ENCODE assay signal across 10 cellular contexts in genomic region chr5:119360905-119361605, GRCh38. TPM values are rescaled to one million over a fixed set of nuclear protein-coding genes. Genes with fewer than 3 reads are reported as not detected.
A peak's percentile ranks its signal among the peaks of the same experiment; 100 is the strongest.
DNase-seq lines count a peak whose midpoint lies in the region; ATAC-seq and TF ChIP-seq lines count a peak whose summit lies in the region.
"Had no signal": no experiment of that assay in that cellular context is flagged by ENCODE, and none has a peak within 500 bp of the region (broad histone marks: within the 10 kb centered on the region; RNA-seq: fewer than 3 reads in every experiment).

No MANE protein-coding gene starts in this region.

- H3K36me3 Mint-ChIP-seq in CD4-positive, CD25-positive, alpha-beta regulatory T cell: peaks cover 31% of the 10 kb centered on the region
- peaks cover 0 to 44% (median 39%) of the 10 kb centered on the region in 5 donors for H3K36me3 Mint-ChIP-seq in naive thymus-derived CD4-positive, alpha-beta T cell

- CTCF ChIA-PET in naive thymus-derived CD4-positive, alpha-beta T cell (lab: Charles Lee): interaction anchor here (0.5 to 2.8 kb wide), 7 partner anchors 8 to 121 kb away, joined by 3 to 10 read pairs (median 3); no protein-coding TSS in a partner anchor

- H3K36me3 ChIP-seq in CD4-positive, CD25-positive, alpha-beta regulatory T cell (ENCODE audit: control insufficient read depth, insufficient read depth, low read length): peaks cover 13% of the 10 kb centered on the region
- H3K36me3 ChIP-seq in breast epithelium: no peaks in the 10 kb centered on the region
- peaks cover 0 to 5% (median 0%) of the 10 kb centered on the region in 3 experiments for H3K36me3 ChIP-seq in naive thymus-derived CD4-positive, alpha-beta T cell (ENCODE audit: control insufficient read depth in 2 of 3, insufficient read depth in 3 of 3, low read length in 3 of 3)

- no peaks in the 10 kb centered on the region for H3K27me3 ChIP-seq in CD4-positive, CD25-positive, alpha-beta regulatory T cell (ENCODE audit: control insufficient read depth, insufficient read depth, low read length)
- no peaks in the 10 kb centered on the region for H3K27me3 ChIP-seq in breast epithelium
- H3K27me3 ChIP-seq in naive thymus-derived CD4-positive, alpha-beta T cell (ENCODE audit: control insufficient read depth in 2 of 2, insufficient read depth in 2 of 2, low read length in 2 of 2): no peaks in the 10 kb centered on the region

- H3K27ac ChIP-seq in CD4-positive, CD25-positive, alpha-beta regulatory T cell (ENCODE audit: insufficient read depth, low read length, poor library complexity, severe bottlenecking): peak overlapping the region; percentile 52
- H3K27ac ChIP-seq in breast epithelium: peak overlapping the region; percentile 27 to 61
- H3K27ac ChIP-seq in naive thymus-derived CD4-positive, alpha-beta T cell (ENCODE audit: low read depth, low read length): peak overlapping the region; percentile 55
- H3K27ac ChIP-seq: dorsolateral prefrontal cortex had no signal

- DNase-seq in CD4-positive, CD25-positive, alpha-beta regulatory T cell: no peak
- DNase-seq in breast epithelium (ENCODE audit: low spot score in 2 of 2) (no peak), amygdala (lab: John Stamatoyannopoulos, UW) (no peak)
- no peak for DNase-seq in naive thymus-derived CD4-positive, alpha-beta T cell
- DNase-seq: dorsolateral prefrontal cortex, GDM1 had no signal

- intact Hi-C loops in breast epithelium (cut with DNase I; ENCODE audit: low total_unique reads): no loop called here
- intact Hi-C loops in naive thymus-derived CD4-positive, alpha-beta T cell (cut with micrococcal nuclease): no loop called here

- TF ChIP-seq POLR2A in breast epithelium (IDR thresholded peaks at IDR 0.05): no peak

- peaks cover 70 to 98% (median 91%) of the 10 kb centered on the region in 4 donors for H3K4me1 Mint-ChIP-seq in CD4-positive, CD25-positive, alpha-beta regulatory T cell
- H3K4me1 Mint-ChIP-seq in naive thymus-derived CD4-positive, alpha-beta T cell: peaks cover 80 to 98% (median 96%) of the 10 kb centered on the region in 7 donors

- POLR2A ChIA-PET in naive thymus-derived CD4-positive, alpha-beta T cell (lab: Charles Lee): interaction anchor here (0.7 to 2.1 kb wide), 7 partner anchors 7 to 182 kb away, joined by 3 to 8 read pairs (median 5); no protein-coding TSS in a partner anchor

- H3K4me1 ChIP-seq in CD4-positive, CD25-positive, alpha-beta regulatory T cell (ENCODE audit: control insufficient read depth, insufficient read depth, low read length, poor library complexity, severe bottlenecking): peaks cover 97% of the 10 kb centered on the region
- peaks cover 0 to 3% of the 10 kb centered on the region in 2 donors for H3K4me1 ChIP-seq in breast epithelium
- peaks cover 85 to 89% of the 10 kb centered on the region in 2 donors for H3K4me1 ChIP-seq in naive thymus-derived CD4-positive, alpha-beta T cell (ENCODE audit: control insufficient read depth in 2 of 2, insufficient read depth in 2 of 2, low read length in 2 of 2)

- no peaks in the 10 kb centered on the region for H3K27me3 Mint-ChIP-seq in CD4-positive, CD25-positive, alpha-beta regulatory T cell
- H3K27me3 Mint-ChIP-seq in naive thymus-derived CD4-positive, alpha-beta T cell: no peaks in the 10 kb centered on the region

- no peak for TF ChIP-seq RAD21 in Ishikawa (IDR thresholded peaks at IDR 0.05; ENCODE audit: low read depth)

- peak overlapping the region; percentile 54 for H3K4me3 ChIP-seq in CD4-positive, CD25-positive, alpha-beta regulatory T cell (ENCODE audit: low read depth, low read length)
- H3K4me3 ChIP-seq in breast epithelium: no peak overlapping the region
- no peak overlapping the region for H3K4me3 ChIP-seq in naive thymus-derived CD4-positive, alpha-beta T cell (ENCODE audit: low read length)
- H3K4me3 ChIP-seq: dorsolateral prefrontal cortex had no signal

- no peak for ATAC-seq in CD4-positive, CD25-positive, alpha-beta regulatory T cell (ENCODE audit: low read depth in 2 of 2)
- no peak for ATAC-seq in naive thymus-derived CD4-positive, alpha-beta T cell
- no peak for ATAC-seq in HG03280 (IDR thresholded peaks at IDR 0.05; ENCODE audit: unreplicated experiment)
- no peak for ATAC-seq in GM21619 (IDR thresholded peaks at IDR 0.05; ENCODE audit: unreplicated experiment)
- ATAC-seq in HG03432 (IDR thresholded peaks at IDR 0.05; ENCODE audit: unreplicated experiment): no peak

- no peak for TF ChIP-seq EP300 in Ishikawa (IDR thresholded peaks at IDR 0.05; ENCODE audit: borderline replicate concordance)

- H3K4me3 Mint-ChIP-seq in CD4-positive, CD25-positive, alpha-beta regulatory T cell: peak overlapping the region; percentile 55 to 71 (median 60)
- H3K4me3 Mint-ChIP-seq in naive thymus-derived CD4-positive, alpha-beta T cell: peak overlapping the region in 7 of 10 donors; percentile 12 to 98 (median 37)

- peak overlapping the region; percentile 82 to 97 (median 93) for H3K27ac Mint-ChIP-seq in CD4-positive, CD25-positive, alpha-beta regulatory T cell
- peak overlapping the region; percentile 63 to 96 (median 86) for H3K27ac Mint-ChIP-seq in naive thymus-derived CD4-positive, alpha-beta T cell

- TF ChIP-seq CTCF in breast epithelium (IDR thresholded peaks at IDR 0.05): no peak

- no peaks in the 10 kb centered on the region for H3K9me3 ChIP-seq in CD4-positive, CD25-positive, alpha-beta regulatory T cell (ENCODE audit: control insufficient read depth in 2 of 2, low read length in 2 of 2)
- H3K9me3 ChIP-seq in breast epithelium: no peaks in the 10 kb centered on the region
- H3K9me3 ChIP-seq in naive thymus-derived CD4-positive, alpha-beta T cell (ENCODE audit: control insufficient read depth in 2 of 3, low read length in 3 of 3): no peaks in the 10 kb centered on the region

- peaks cover 0 to 2% (median 0%) of the 10 kb centered on the region in 7 donors for H3K9me3 Mint-ChIP-seq in CD4-positive, CD25-positive, alpha-beta regulatory T cell
- peaks cover 0 to 1% (median 0%) of the 10 kb centered on the region in 11 donors for H3K9me3 Mint-ChIP-seq in naive thymus-derived CD4-positive, alpha-beta T cell

TF ChIP-seq in Ishikawa, 13 proteins besides CTCF, POLR2A, EP300 and RAD21:
- peak; percentile 53; the same call in 1 of the 2 replicates for TF ChIP-seq EGR1 (IDR thresholded peaks at IDR 0.05)
- no peak for TF ChIP-seq USF1 (IDR thresholded peaks at IDR 0.05)
TF ChIP-seq in Ishikawa: peak in this region for 1.

RNA-seq across cellular contexts. Expression of gene TNFAIP8, which starts 5.2 kb away (rescaled TPM):
- total RNA-seq in CD4-positive, CD25-positive, alpha-beta regulatory T cell: 120 TPM
- 100 to 1,000 TPM; 183 to 244 (median 202) TPM for polyA plus RNA-seq in CD4-positive, CD25-positive, alpha-beta regulatory T cell
- 100 to 1,000 TPM in 1 of 3 donors, 10 to 100 TPM in 2; 35.4 to 167 (median 37.3) TPM for total RNA-seq in breast epithelium
- 100 to 1,000 TPM; 102 to 162 (median 130) TPM for total RNA-seq in naive thymus-derived CD4-positive, alpha-beta T cell
- 100 to 1,000 TPM; 261 to 285 TPM for polyA plus RNA-seq in naive thymus-derived CD4-positive, alpha-beta T cell
